Comparison of ENCODE assay signal across 9 cellular contexts in genomic region chr13:29336356-29336755, GRCh38.
"Had no signal": no experiment of that assay in that cellular context is flagged by ENCODE, and none has a peak within 500 bp of the region (broad histone marks: within the 10 kb centered on the region; RNA-seq: fewer than 3 reads in every experiment).

No MANE protein-coding gene starts in this region.

- ATAC-seq: GM23338, HCT116 had no signal

- H3K4me3 ChIP-seq: GM23248, GM23338, HAP-1 had no signal

- H3K27ac ChIP-seq: GM23248 had no signal

- H3K36me3 ChIP-seq: HAP-1 had no signal

- H3K4me1 ChIP-seq: HAP-1 had no signal

- DNase-seq: GM23248, GOT3, H7, H9, HCEC 1CT, HFFc6 had no signal

- H3K9me3 ChIP-seq: HAP-1 had no signal
